In the genomic region with DNA sequence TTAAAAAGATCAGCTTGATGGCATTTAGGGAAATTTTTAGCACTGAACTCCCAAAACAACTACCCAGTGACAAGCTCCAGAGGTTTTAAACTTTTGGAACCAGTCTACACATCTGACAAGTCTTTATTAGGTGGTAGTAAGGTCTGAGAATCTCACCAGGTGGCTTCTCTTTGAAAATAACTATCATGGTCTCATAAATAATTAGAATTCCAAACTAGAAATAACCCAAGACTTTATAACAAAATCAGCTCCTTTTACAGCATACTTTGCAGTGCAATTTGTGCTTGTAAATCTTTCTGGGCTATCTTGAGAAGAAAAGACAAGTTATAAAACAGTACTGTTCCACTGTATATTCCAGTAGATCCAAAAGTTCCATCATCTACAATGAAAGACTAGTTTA, we compare ENCODE assay signal across 10 cellular contexts.
DNase-seq lines count a peak whose midpoint lies in the region; ATAC-seq and TF ChIP-seq lines count a peak whose summit lies in the region.
"Had no signal": no experiment of that assay in that cellular context is flagged by ENCODE, and none has a peak within 500 bp of the region (broad histone marks: within the 10 kb centered on the region; RNA-seq: fewer than 3 reads in every experiment).

No MANE protein-coding gene starts in this region.

- DNase-seq in stimulated activated naive CD8-positive, alpha-beta T cell treated with anti-CD3 and anti-CD28 coated beads, Interleukin-15, Interleukin-2, amounts not matched to agents 100 U/mL and 50 U/mL, for 24 hours, result no peak
- DNase-seq in mesothelial cell of epicardium (ENCODE audit: low spot score in 2 of 2, unreplicated experiment in 2 of 2) (no peak), middle frontal gyrus (ENCODE audit: extremely low spot score, low spot score) (no peak), NCI-H2196 treated with DMSO at 0.1 percent for 48 hours (lab: John Stamatoyannopoulos, UW; ENCODE audit: unreplicated experiment) (no peak)
- no peak for DNase-seq in stimulated activated CD4-positive, alpha-beta T cell treated with anti-CD3 and anti-CD28 coated beads, Interleukin-12 subunit alpha, Interleukin-12 subunit beta, amount 100 ng/mL, for 4 hours
- DNase-seq: colonic mucosa, DMS153 had no signal

- TF ChIP-seq CTCF in mesothelial cell of epicardium (IDR thresholded peaks at IDR 0.05; ENCODE audit: unreplicated experiment), result no peak

- peaks cover 4% of the 10 kb centered on the region for H3K27me3 Mint-ChIP-seq in stimulated activated naive CD8-positive, alpha-beta T cell treated with anti-CD3 and anti-CD28 coated beads, Interleukin-15, Interleukin-2, amounts not matched to agents 100 ng/mL and 50 ng/mL, for 24 hours
- H3K27me3 Mint-ChIP-seq in activated naive CD8-positive, alpha-beta T cell, result no peaks in the 10 kb centered on the region
- peaks cover 16% of the 10 kb centered on the region for H3K27me3 Mint-ChIP-seq in mesothelial cell of epicardium (ENCODE audit: low read depth)

- H3K4me1 Mint-ChIP-seq in stimulated activated naive CD8-positive, alpha-beta T cell treated with anti-CD3 and anti-CD28 coated beads, Interleukin-15, Interleukin-2, amounts not matched to agents 100 ng/mL and 50 ng/mL, for 24 hours (ENCODE audit: low read depth), result peaks cover 23% of the 10 kb centered on the region
- H3K4me1 Mint-ChIP-seq in activated naive CD8-positive, alpha-beta T cell (ENCODE audit: low read depth), result peaks cover 19% of the 10 kb centered on the region
- peaks cover 18% of the 10 kb centered on the region for H3K4me1 Mint-ChIP-seq in mesothelial cell of epicardium

- peak overlapping the region; percentile 94 for H3K4me3 Mint-ChIP-seq in stimulated activated naive CD8-positive, alpha-beta T cell treated with anti-CD3 and anti-CD28 coated beads, Interleukin-15, Interleukin-2, amounts not matched to agents 100 ng/mL and 50 ng/mL, for 24 hours
- H3K4me3 Mint-ChIP-seq in activated naive CD8-positive, alpha-beta T cell, result peak overlapping the region; percentile 96
- H3K4me3 Mint-ChIP-seq in mesothelial cell of epicardium, result peak overlapping the region; percentile 85

- H3K27ac Mint-ChIP-seq in stimulated activated naive CD8-positive, alpha-beta T cell treated with anti-CD3 and anti-CD28 coated beads, Interleukin-15, Interleukin-2, amounts not matched to agents 100 ng/mL and 50 ng/mL, for 24 hours, result peak overlapping the region; percentile 99
- peak overlapping the region; percentile 99 for H3K27ac Mint-ChIP-seq in activated naive CD8-positive, alpha-beta T cell
- peak overlapping the region; percentile 76 for H3K27ac Mint-ChIP-seq in mesothelial cell of epicardium

- H3K9me3 Mint-ChIP-seq in stimulated activated naive CD8-positive, alpha-beta T cell treated with anti-CD3 and anti-CD28 coated beads, Interleukin-15, Interleukin-2, amounts not matched to agents 100 ng/mL and 50 ng/mL, for 24 hours, result no peaks in the 10 kb centered on the region
- H3K9me3 Mint-ChIP-seq in activated naive CD8-positive, alpha-beta T cell (ENCODE audit: low read depth), result no peaks in the 10 kb centered on the region
- H3K9me3 Mint-ChIP-seq in mesothelial cell of epicardium, result no peaks in the 10 kb centered on the region

- no peak for ATAC-seq in stimulated activated naive CD8-positive, alpha-beta T cell treated with anti-CD3 and anti-CD28 coated beads, Interleukin-15, Interleukin-2, amounts not matched to agents 100 U/mL and 50 U/mL, for 24 hours
- no peak for ATAC-seq in HG03460 (IDR thresholded peaks at IDR 0.05; ENCODE audit: unreplicated experiment)

- H3K36me3 Mint-ChIP-seq in stimulated activated naive CD8-positive, alpha-beta T cell treated with anti-CD3 and anti-CD28 coated beads, Interleukin-15, Interleukin-2, amounts not matched to agents 100 ng/mL and 50 ng/mL, for 24 hours (ENCODE audit: low read depth), result peaks cover 29% of the 10 kb centered on the region
- H3K36me3 Mint-ChIP-seq in activated naive CD8-positive, alpha-beta T cell, result peaks cover 3% of the 10 kb centered on the region
- peaks cover 15% of the 10 kb centered on the region for H3K36me3 Mint-ChIP-seq in mesothelial cell of epicardium
